8 cellular contexts compared by ENCODE assay signal in genomic region chr10:17910144-17910789, GRCh38. TPM values are rescaled to one million over a fixed set of nuclear protein-coding genes. Genes with fewer than 3 reads are reported as not detected.
DNase-seq lines count a peak whose midpoint lies in the region; ATAC-seq, FAIRE-seq and TF ChIP-seq lines count a peak whose summit lies in the region.

No MANE protein-coding gene starts in this region.

- DNase-seq in GM03348 (ENCODE audit: low spot score) (peak; percentile 65), H54 (ENCODE audit: insufficient read length, low spot score) (peak; percentile 23), NCI-H748 (lab: John Stamatoyannopoulos, UW; ENCODE audit: unreplicated experiment) (peak; percentile 68), T47D (ENCODE audit: low read depth in 1 of 2, low spot score in 1 of 2) (peak; percentile 46 to 75), left lung (no peak), NCI-H1105 (lab: John Stamatoyannopoulos, UW) (no peak)

- peak; percentile 81 for FAIRE-seq in H54 (lab: Jason Lieb, UNC)

- peak in 1 of 2 donors; percentile 28 for TF ChIP-seq CTCF in left lung (IDR thresholded peaks at IDR 0.05)

- intact Hi-C loops in left lung (cut with DNase I) = no loop called here

- H3K27me3 ChIP-seq in left lung = no peaks in the 10 kb centered on the region

- H3K4me1 ChIP-seq in left lung = no peaks in the 10 kb centered on the region

- peaks cover 0 to 3% of the 10 kb centered on the region in 2 donors for H3K36me3 ChIP-seq in left lung

- H3K9me3 ChIP-seq in left lung = no peaks in the 10 kb centered on the region

- H3K27ac ChIP-seq in left lung = no peak overlapping the region

- H3K4me3 ChIP-seq in left lung = no peak overlapping the region

- no peak for TF ChIP-seq POLR2A in H54 (IDR thresholded peaks at IDR 0.05; ENCODE audit: low read depth, low read length)

- peak; percentile 50 for ATAC-seq in left lung
- no peak for ATAC-seq in HG02642 (IDR thresholded peaks at IDR 0.05; ENCODE audit: poor library complexity, unreplicated experiment)
- ATAC-seq in GM18870 (IDR thresholded peaks at IDR 0.05; ENCODE audit: unreplicated experiment) = no peak

- in situ Hi-C loops in T47D (cut with HindIII; ENCODE audit: low pct_unique_long_range_greater_than_20kb, low sequenced_read_pairs) = no loop called here

RNA-seq across cellular contexts. Expression of gene SLC39A12, which starts 41.5 kb away (rescaled TPM):
- under 1 TPM; 0.15 to 0.31 TPM for total RNA-seq in left lung

Comparison
In these comparisons a context has a peak if more than half of its experiments do, and no peak if none do; other contexts are left out.
1. DNase-seq: peak in GM03348 (single experiment), H54 (single experiment), NCI-H748 (single experiment) and T47D (2 of 2); none in left lung (0 of 2) and NCI-H1105 (single experiment).